Comparison of ENCODE assay signal across 8 cellular contexts in the genomic region with DNA sequence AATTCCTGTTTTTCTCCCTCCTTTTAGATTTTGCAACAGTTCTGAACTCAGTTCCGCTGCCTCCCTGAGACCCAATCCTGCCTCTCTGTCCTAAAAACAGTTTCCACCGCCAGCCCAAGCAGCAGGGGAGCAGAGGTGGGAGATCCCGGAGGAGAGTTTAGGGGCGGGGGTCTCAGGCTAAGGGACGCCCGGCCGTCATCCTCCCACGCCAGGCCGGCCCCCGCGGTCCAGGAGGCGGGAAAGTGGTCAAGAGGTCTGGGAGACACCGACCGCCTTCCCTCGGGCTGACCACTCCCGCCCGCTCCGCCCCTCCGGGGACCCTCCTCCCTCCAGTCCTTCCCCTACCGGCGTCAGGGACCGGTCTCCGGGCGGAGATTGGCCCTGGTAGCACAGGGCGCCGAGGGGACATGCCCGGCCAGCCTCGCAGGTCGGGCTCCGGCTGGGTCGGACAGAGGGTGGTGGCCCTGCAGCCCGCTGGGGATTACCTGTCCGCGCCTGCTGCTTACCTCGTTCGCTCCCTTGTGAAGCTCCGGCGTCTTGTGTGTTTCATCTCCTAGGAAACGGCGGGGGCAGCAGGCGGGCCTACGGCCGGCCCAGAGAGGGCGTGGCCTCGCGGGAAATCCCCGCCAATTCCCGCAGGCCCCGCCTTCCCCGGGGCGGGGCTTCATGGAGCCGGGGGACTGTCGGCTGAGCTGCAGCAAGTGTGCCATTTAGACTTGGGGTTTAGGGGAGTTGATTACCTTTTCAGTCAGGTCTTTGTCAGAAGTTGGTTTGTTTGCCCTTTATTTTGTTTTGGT. TPM values are rescaled to one million over a fixed set of nuclear protein-coding genes. Genes with fewer than 3 reads are reported as not detected.
DNase-seq lines count a peak whose midpoint lies in the region; ATAC-seq and TF ChIP-seq lines count a peak whose summit lies in the region.

Gene MAK (minus strand): TSS at position 543 of the 797 bp plus-strand sequence. CDS start 7,891 bp downstream, outside the sequence.

- TF ChIP-seq CTCF in AG09309 (IDR thresholded peaks at IDR 0.05; ENCODE audit: control insufficient read depth, insufficient read depth, low read depth, low read length, missing control alignments), result no peak
- TF ChIP-seq CTCF in kidney epithelial cell (IDR thresholded peaks at IDR 0.05; ENCODE audit: insufficient read depth, low read length, poor library complexity, severe bottlenecking), result no peak

- ATAC-seq in GM19023 (IDR thresholded peaks at IDR 0.05; ENCODE audit: unreplicated experiment), result peak; percentile 86
- ATAC-seq in HG03175 (IDR thresholded peaks at IDR 0.05; ENCODE audit: unreplicated experiment), result peak; percentile 76
- ATAC-seq in activated CD4-positive, CD25-positive, alpha-beta regulatory T cell treated with anti-CD3 and anti-CD28 coated beads, Interleukin-2, amount 50 U/mL, for 24 hours, result peak; percentile 72

- H3K27me3 ChIP-seq in kidney epithelial cell (ENCODE audit: control insufficient read depth, insufficient read depth, low read length), result no peaks in the 10 kb centered on the region

- no peaks in the 10 kb centered on the region for H3K36me3 ChIP-seq in kidney epithelial cell (ENCODE audit: control insufficient read depth, insufficient read depth, low read length)

- DNase-seq in AG09309 (ENCODE audit: low read depth) (peak; percentile 4), NCI-H226 (peak; percentile 88), cerebellum (ENCODE audit: low spot score) (peak; percentile 83), kidney epithelial cell (ENCODE audit: low read depth) (peak; percentile 73)
- DNase-seq in stimulated activated CD4-positive, alpha-beta T cell treated with anti-CD3 and anti-CD28 coated beads, Interleukin-15, amount 100 ng/mL, for 24 hours, result peak; percentile 86

- peak within 1 kb of the TSS; percentile 61 for H3K4me3 ChIP-seq in AG09309 (ENCODE audit: control insufficient read depth, low read depth, low read length)
- peak within 1 kb of the TSS; percentile 83 for H3K4me3 ChIP-seq in kidney epithelial cell (ENCODE audit: low read depth, low read length)

RNA-seq across cellular contexts. Expression of gene MAK, which starts in this region (rescaled TPM):
- total RNA-seq in cerebellum (0.82 TPM), kidney epithelial cell (0.14 and 0.17 TPM in 2 replicates)

Comparison
In these comparisons a context has a peak if more than half of its experiments do, and no peak if none do; other contexts are left out.
1. Peak in every context shown above with its lines: DNase-seq, ATAC-seq and H3K4me3 ChIP-seq.
2. Peak in DNase-seq in cerebellum; RNA of the gene not detected or under 1 TPM.
3. Peak in DNase-seq and H3K4me3 ChIP-seq in kidney epithelial cell; RNA of the gene not detected or under 1 TPM.
4. DNase-seq: peak in every context shown above with its lines; median percentile 88 in NCI-H226; 86 in stimulated activated CD4-positive, alpha-beta T cell treated with anti-CD3 and anti-CD28 coated beads, Interleukin-15, amount 100 ng/mL, for 24 hours; 83 in cerebellum; 73 in kidney epithelial cell; 4 in AG09309.